In the genomic region with DNA sequence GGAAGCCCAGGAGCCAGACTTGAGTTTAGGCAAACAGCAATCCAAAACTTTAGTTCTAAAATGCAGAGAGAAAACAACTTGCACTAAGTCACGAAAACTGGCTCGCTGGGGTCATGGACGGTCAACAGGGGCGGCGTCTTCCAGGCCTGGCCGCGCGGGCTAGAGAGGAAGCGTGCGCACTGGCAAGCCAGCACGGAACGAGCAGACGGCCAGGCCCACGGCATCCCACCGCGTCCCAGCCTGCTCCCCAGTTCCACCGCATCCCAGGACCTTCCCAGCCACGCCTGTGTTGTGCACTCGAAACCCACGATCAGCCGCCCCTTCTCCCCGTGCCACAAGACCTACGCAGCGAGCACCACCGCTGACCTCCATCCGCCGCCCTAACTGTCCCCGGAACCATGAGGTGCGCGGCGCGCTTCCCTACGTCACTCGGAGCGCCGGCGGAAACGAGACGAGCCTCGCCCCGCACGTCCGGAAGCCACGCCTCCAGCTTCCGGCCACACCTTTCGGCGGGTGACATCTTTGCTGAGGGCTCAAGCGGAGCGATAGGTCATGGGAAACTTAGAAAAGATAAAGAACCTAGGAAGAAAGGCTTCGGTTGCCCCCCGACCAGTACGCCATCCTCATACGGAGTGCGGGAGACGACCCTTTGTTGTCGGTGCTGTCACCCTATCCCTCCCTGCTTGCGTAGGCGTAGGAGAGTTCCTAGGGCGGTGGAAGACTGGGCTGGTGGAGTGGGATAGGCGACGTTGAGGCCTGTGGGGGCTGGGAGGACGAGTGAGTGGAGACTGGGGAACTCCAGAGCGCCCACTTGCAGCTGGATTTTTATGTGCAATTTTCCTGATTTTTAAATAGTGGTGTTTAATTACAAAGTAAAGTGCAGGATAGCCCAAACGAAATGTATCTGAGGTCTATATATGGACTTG, we compare ENCODE assay signal across 8 cellular contexts. TPM values are rescaled to one million over a fixed set of nuclear protein-coding genes. Genes with fewer than 3 reads are reported as not detected.
A peak's percentile ranks its signal among the peaks of the same experiment; 100 is the strongest.
DNase-seq lines count a peak whose midpoint lies in the region; ATAC-seq and TF ChIP-seq lines count a peak whose summit lies in the region.

Gene TBRG4 (minus strand): TSS at position 400 of the 926 bp plus-strand sequence. CDS start 2,460 bp downstream, outside the sequence.

- peaks cover 23% of the 10 kb centered on the region for H3K36me3 Mint-ChIP-seq in T-helper 1 cell treated with Interleukin-12 subunit alpha and Interleukin-12 subunit beta and Interleukin-4 antibody, amounts not matched to agents 30 μg/mL and 1 μg/mL, for 36 hours (ENCODE audit: low read depth)
- H3K36me3 Mint-ChIP-seq in progenitor cell of endocrine pancreas (ENCODE audit: insufficient read depth) = peaks cover 11% of the 10 kb centered on the region

- DNase-seq in NCI-H1694 (lab: John Stamatoyannopoulos, UW) (peak; percentile 90), amygdala (lab: John Stamatoyannopoulos, UW) (peak; percentile 70 to 97 (median 91)), left ventricle myocardium inferior (peak; percentile 96), progenitor cell of endocrine pancreas (ENCODE audit: low spot score, unreplicated experiment) (peak; percentile 82), ureter (ENCODE audit: low spot score) (peak; percentile 95)

- H3K9me3 Mint-ChIP-seq in T-helper 1 cell treated with Interleukin-12 subunit alpha and Interleukin-12 subunit beta and Interleukin-4 antibody, amounts not matched to agents 30 μg/mL and 1 μg/mL, for 36 hours = no peaks in the 10 kb centered on the region
- no peaks in the 10 kb centered on the region for H3K9me3 Mint-ChIP-seq in progenitor cell of endocrine pancreas (ENCODE audit: low read depth)

- no peaks in the 10 kb centered on the region for H3K27me3 ChIP-seq in left ventricle myocardium inferior (ENCODE audit: low read depth)

- TF ChIP-seq CTCF in left ventricle myocardium inferior (IDR thresholded peaks at IDR 0.05; ENCODE audit: borderline replicate concordance) = peak; percentile 50
- TF ChIP-seq CTCF in progenitor cell of endocrine pancreas (IDR thresholded peaks at IDR 0.05; ENCODE audit: unreplicated experiment) = peak; percentile 52

- intact Hi-C loops in left ventricle myocardium inferior (cut with micrococcal nuclease) = no loop called here

- H3K4me1 ChIP-seq in left ventricle myocardium inferior = peaks cover 57% of the 10 kb centered on the region

- H3K9me3 ChIP-seq in left ventricle myocardium inferior (replicated peaks) = no peaks in the 10 kb centered on the region

- H3K4me3 ChIP-seq in left ventricle myocardium inferior = peak within 1 kb of the TSS; percentile 73

- peak; percentile 94 for TF ChIP-seq POLR2A in GM15510 (IDR thresholded peaks at IDR 0.05; ENCODE audit: borderline replicate concordance, extremely low read depth, insufficient read length)

- peak within 1 kb of the TSS; percentile 98 for H3K27ac Mint-ChIP-seq in T-helper 1 cell treated with Interleukin-12 subunit alpha and Interleukin-12 subunit beta and Interleukin-4 antibody, amounts not matched to agents 30 μg/mL and 1 μg/mL, for 36 hours
- peak within 1 kb of the TSS; percentile 99 for H3K27ac Mint-ChIP-seq in progenitor cell of endocrine pancreas

- H3K4me1 Mint-ChIP-seq in T-helper 1 cell treated with Interleukin-12 subunit alpha and Interleukin-12 subunit beta and Interleukin-4 antibody, amounts not matched to agents 30 μg/mL and 1 μg/mL, for 36 hours (ENCODE audit: low read depth) = peaks cover 38% of the 10 kb centered on the region
- peaks cover 11% of the 10 kb centered on the region for H3K4me1 Mint-ChIP-seq in progenitor cell of endocrine pancreas (ENCODE audit: low read depth)

- peak within 1 kb of the TSS; percentile 100 for H3K4me3 Mint-ChIP-seq in T-helper 1 cell treated with Interleukin-12 subunit alpha and Interleukin-12 subunit beta and Interleukin-4 antibody, amounts not matched to agents 30 μg/mL and 1 μg/mL, for 36 hours
- H3K4me3 Mint-ChIP-seq in progenitor cell of endocrine pancreas (ENCODE audit: low read depth) = peak within 1 kb of the TSS; percentile 93

- H3K27ac ChIP-seq in left ventricle myocardium inferior (replicated peaks) = peak within 1 kb of the TSS; percentile 98

- H3K36me3 ChIP-seq in left ventricle myocardium inferior = peaks cover 25% of the 10 kb centered on the region

- peak; percentile 96 for ATAC-seq in HG02885 (IDR thresholded peaks at IDR 0.05; ENCODE audit: poor library complexity, unreplicated experiment)

- H3K27me3 Mint-ChIP-seq in T-helper 1 cell treated with Interleukin-12 subunit alpha and Interleukin-12 subunit beta and Interleukin-4 antibody, amounts not matched to agents 30 μg/mL and 1 μg/mL, for 36 hours (ENCODE audit: low read depth) = peaks cover 29% of the 10 kb centered on the region
- H3K27me3 Mint-ChIP-seq in progenitor cell of endocrine pancreas = peaks cover 26% of the 10 kb centered on the region

RNA-seq across cellular contexts. Expression of gene TBRG4, which starts in this region (rescaled TPM):
- total RNA-seq in left ventricle myocardium inferior = 79.3 TPM
- 73.0 and 73.1 TPM in 2 replicates for total RNA-seq in progenitor cell of endocrine pancreas
- total RNA-seq in ureter = 89.4 TPM

Comparison
In these comparisons a context has a peak if more than half of its experiments do, and no peak if none do; other contexts are left out.
1. Peak in every context shown above with its lines: DNase-seq, ATAC-seq, H3K4me3 ChIP-seq and H3K27ac ChIP-seq.